ENCODE assay signal across 1 cellular context in the genomic region with DNA sequence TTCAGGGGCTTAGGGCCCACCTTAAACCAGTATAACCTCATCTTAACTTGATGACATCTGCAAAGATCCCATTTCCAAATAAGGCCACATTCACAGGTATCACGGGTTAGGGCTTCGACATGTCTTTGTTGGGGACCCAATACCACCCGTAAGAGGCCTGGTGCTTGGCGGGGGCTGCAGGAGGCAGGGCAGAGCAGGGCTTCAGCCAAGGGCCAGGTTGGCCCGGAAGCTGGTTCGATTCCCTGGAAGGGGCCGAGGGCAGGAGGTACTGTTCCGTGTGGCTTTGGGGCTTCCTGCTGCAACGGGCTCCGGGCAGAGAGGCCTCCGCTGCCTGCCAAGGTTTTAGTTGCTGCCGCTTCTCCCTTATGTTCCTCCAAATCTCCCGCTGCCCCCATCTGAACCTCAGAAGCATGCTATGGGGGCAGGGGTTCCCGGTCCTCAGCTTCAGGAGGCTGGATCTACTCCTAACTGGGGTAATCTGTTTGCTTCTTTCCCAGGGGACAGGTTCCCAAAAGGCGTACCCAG.
TF ChIP-seq lines count a peak whose summit lies in the region.

No MANE protein-coding gene starts in this region.

TF ChIP-seq in H1, 55 proteins besides CTCF, POLR2A, EP300 and RAD21 (continued from another document):
- TF ChIP-seq, protein P1, sequence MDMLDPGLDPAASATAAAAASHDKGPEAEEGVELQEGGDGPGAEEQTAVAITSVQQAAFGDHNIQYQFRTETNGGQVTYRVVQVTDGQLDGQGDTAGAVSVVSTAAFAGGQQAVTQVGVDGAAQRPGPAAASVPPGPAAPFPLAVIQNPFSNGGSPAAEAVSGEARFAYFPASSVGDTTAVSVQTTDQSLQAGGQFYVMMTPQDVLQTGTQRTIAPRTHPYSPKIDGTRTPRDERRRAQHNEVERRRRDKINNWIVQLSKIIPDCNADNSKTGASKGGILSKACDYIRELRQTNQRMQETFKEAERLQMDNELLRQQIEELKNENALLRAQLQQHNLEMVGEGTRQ (IDR thresholded peaks at IDR 0.05; ENCODE audit: low read length), result no peak
- no peak for TF ChIP-seq SIN3A (conservative IDR thresholded peaks at IDR 0.05 in 1 of 2, IDR thresholded peaks at IDR 0.05 in 1 of 2; ENCODE audit: low read depth in 1 of 2, low read length in 2 of 2)
- no peak for TF ChIP-seq CHD2 (IDR thresholded peaks at IDR 0.05; ENCODE audit: low read length)
